In the genomic region with DNA sequence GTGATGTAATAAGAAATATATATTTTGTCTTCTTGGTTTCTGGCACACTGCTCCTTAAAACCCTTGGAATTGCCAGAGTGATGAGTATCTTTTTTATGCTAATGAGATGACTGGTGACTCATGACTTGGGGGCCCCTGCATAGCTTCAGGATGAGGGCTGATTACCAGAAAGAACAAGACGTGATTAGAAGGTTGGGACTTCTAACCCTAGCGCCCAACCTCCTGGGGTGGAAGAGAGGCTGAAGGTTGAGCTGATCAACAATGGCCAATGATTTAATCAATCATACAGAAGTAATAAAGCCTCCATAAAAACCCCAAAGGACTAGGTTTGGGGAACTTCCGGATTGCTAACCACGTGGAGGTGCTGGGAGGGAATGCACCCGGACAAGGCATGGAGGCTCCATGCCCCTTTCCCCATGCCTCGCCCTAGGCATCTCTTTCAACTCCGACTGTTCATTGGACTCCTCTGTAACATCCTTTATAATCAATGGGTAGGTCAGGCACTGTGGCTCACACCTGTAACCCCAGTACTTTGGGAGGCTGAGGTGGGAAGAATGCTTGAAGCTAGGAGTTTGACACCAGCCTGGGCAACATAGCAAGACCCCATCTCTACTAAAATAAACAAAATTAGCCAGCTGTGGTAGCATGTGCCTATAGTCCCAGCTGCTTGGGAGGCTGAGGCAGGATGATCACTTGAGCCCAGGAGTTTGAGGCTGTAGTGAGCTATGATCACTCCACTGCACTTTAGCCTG, we compare ENCODE assay signal across 15 cellular contexts.
DNase-seq lines count a peak whose midpoint lies in the region; ATAC-seq, FAIRE-seq and TF ChIP-seq lines count a peak whose summit lies in the region.
"Had no signal": no experiment of that assay in that cellular context is flagged by ENCODE, and none has a peak within 500 bp of the region (broad histone marks: within the 10 kb centered on the region; RNA-seq: fewer than 3 reads in every experiment).

No MANE protein-coding gene starts in this region.

- peak; percentile 69 for DNase-seq in H54 (ENCODE audit: insufficient read length, low spot score)
- DNase-seq in SW480 (ENCODE audit: low spot score): peak; percentile 67
- DNase-seq in fibroblast of mammary gland (ENCODE audit: low read depth): peak; percentile 87
- no peak for DNase-seq in NCI-H2171 treated with DMSO at 0.1 percent for 48 hours (lab: John Stamatoyannopoulos, UW)
- DNase-seq in naive thymus-derived CD4-positive, alpha-beta T cell: no peak
- no peak for DNase-seq in NCI-H526 (lab: John Stamatoyannopoulos, UW)
- DNase-seq in activated CD8-positive, alpha-beta T cell treated with anti-CD3 and anti-CD28 coated beads, Interleukin-2, amount 10 ng/mL, durations not matched to agents 7 days and 5 days: no peak
- DNase-seq: activated CD4-positive, alpha-beta memory T cell treated with anti-CD3 and anti-CD28 coated beads for 36 hours; DMS79 treated with DMSO at 0.1 percent for 48 hours; NCI-H146; stimulated activated naive CD4-positive, alpha-beta T cell treated with Interleukin-2 at 50 U/mL for 16 hours had no signal

- peaks cover 5% of the 10 kb centered on the region for H3K27me3 ChIP-seq in skeletal muscle satellite cell (ENCODE audit: control insufficient read depth, insufficient read depth, low read length)
- no peaks in the 10 kb centered on the region for H3K27me3 ChIP-seq in naive thymus-derived CD4-positive, alpha-beta T cell (ENCODE audit: control insufficient read depth in 2 of 2, insufficient read depth in 2 of 2, low read length in 2 of 2)

- intact Hi-C loops in naive thymus-derived CD4-positive, alpha-beta T cell (cut with micrococcal nuclease): no loop called here

- no peaks in the 10 kb centered on the region for H3K9me3 ChIP-seq in skeletal muscle satellite cell (replicated peaks; ENCODE audit: low read length)
- H3K9me3 ChIP-seq in naive thymus-derived CD4-positive, alpha-beta T cell (ENCODE audit: control insufficient read depth in 2 of 3, low read length in 3 of 3): no peaks in the 10 kb centered on the region

- H3K27ac ChIP-seq in naive thymus-derived CD4-positive, alpha-beta T cell (ENCODE audit: low read depth, low read length): no peak overlapping the region
- H3K27ac ChIP-seq: neural progenitor cell had no signal

- H3K4me2 ChIP-seq in skeletal muscle satellite cell (ENCODE audit: low read length): peak overlapping the region; percentile 24
- H3K4me2 ChIP-seq: neural progenitor cell had no signal

- peaks cover 28% of the 10 kb centered on the region for H3K4me1 ChIP-seq in skeletal muscle satellite cell (ENCODE audit: control insufficient read depth, insufficient read depth, low read length)
- no peaks in the 10 kb centered on the region for H3K4me1 ChIP-seq in naive thymus-derived CD4-positive, alpha-beta T cell (ENCODE audit: control insufficient read depth in 2 of 2, insufficient read depth in 2 of 2, low read length in 2 of 2)

- H3K9me3 Mint-ChIP-seq in naive thymus-derived CD4-positive, alpha-beta T cell: peaks cover 0 to 1% (median 0%) of the 10 kb centered on the region in 11 donors
- H3K9me3 Mint-ChIP-seq in activated CD8-positive, alpha-beta T cell treated with anti-CD3 and anti-CD28 coated beads, Interleukin-2, amount 10 ng/mL, durations not matched to agents 7 days and 5 days (ENCODE audit: insufficient read depth): no peaks in the 10 kb centered on the region
- H3K9me3 Mint-ChIP-seq: activated CD4-positive, alpha-beta memory T cell treated with anti-CD3 and anti-CD28 coated beads for 36 hours; activated naive CD4-positive, alpha-beta T cell treated with anti-CD3 and anti-CD28 coated beads, Interleukin-2, amount 50 U/mL, for 72 hours; neural progenitor cell had no signal

- H3K9ac ChIP-seq in skeletal muscle satellite cell (ENCODE audit: low read depth, low read length): no peak overlapping the region
- H3K9ac ChIP-seq: neural progenitor cell had no signal

- H3K36me3 Mint-ChIP-seq in naive thymus-derived CD4-positive, alpha-beta T cell: no peaks in the 10 kb centered on the region
- no peaks in the 10 kb centered on the region for H3K36me3 Mint-ChIP-seq in activated CD8-positive, alpha-beta T cell treated with anti-CD3 and anti-CD28 coated beads, Interleukin-2, amount 10 ng/mL, durations not matched to agents 7 days and 5 days (ENCODE audit: low read depth)
- H3K36me3 Mint-ChIP-seq: activated CD4-positive, alpha-beta memory T cell treated with anti-CD3 and anti-CD28 coated beads for 36 hours; activated naive CD4-positive, alpha-beta T cell treated with anti-CD3 and anti-CD28 coated beads, Interleukin-2, amount 50 U/mL, for 72 hours; neural progenitor cell had no signal

- no peak for TF ChIP-seq POLR2A in H54 (IDR thresholded peaks at IDR 0.05; ENCODE audit: low read depth, low read length)

- no peak for ATAC-seq in naive thymus-derived CD4-positive, alpha-beta T cell
- no peak for ATAC-seq in activated CD8-positive, alpha-beta T cell treated with anti-CD3 and anti-CD28 coated beads, Interleukin-2, amount 10 ng/mL, durations not matched to agents 7 days and 5 days
- ATAC-seq: activated naive CD4-positive, alpha-beta T cell treated with anti-CD3 and anti-CD28 coated beads, Interleukin-2, amount 50 U/mL, for 72 hours had no signal

- TF ChIP-seq CTCF in fibroblast of mammary gland (conservative IDR thresholded peaks at IDR 0.05; ENCODE audit: control insufficient read depth, insufficient read depth, low read depth, low read length): no peak

- H3K36me3 ChIP-seq in skeletal muscle satellite cell (ENCODE audit: insufficient read depth, low read length): no peaks in the 10 kb centered on the region
- H3K36me3 ChIP-seq in naive thymus-derived CD4-positive, alpha-beta T cell (ENCODE audit: control insufficient read depth in 2 of 3, insufficient read depth in 3 of 3, low read length in 3 of 3): no peaks in the 10 kb centered on the region
- H3K36me3 ChIP-seq: neural progenitor cell had no signal

- no peak overlapping the region for H3K4me3 Mint-ChIP-seq in naive thymus-derived CD4-positive, alpha-beta T cell
- no peak overlapping the region for H3K4me3 Mint-ChIP-seq in activated CD8-positive, alpha-beta T cell treated with anti-CD3 and anti-CD28 coated beads, Interleukin-2, amount 10 ng/mL, durations not matched to agents 7 days and 5 days
- H3K4me3 Mint-ChIP-seq: activated CD4-positive, alpha-beta memory T cell treated with anti-CD3 and anti-CD28 coated beads for 36 hours; neural progenitor cell had no signal

- peaks cover 0 to 27% (median 0%) of the 10 kb centered on the region in 5 donors for H3K27me3 Mint-ChIP-seq in naive thymus-derived CD4-positive, alpha-beta T cell
- peaks cover 4% of the 10 kb centered on the region for H3K27me3 Mint-ChIP-seq in activated CD8-positive, alpha-beta T cell treated with anti-CD3 and anti-CD28 coated beads, Interleukin-2, amount 10 ng/mL, durations not matched to agents 7 days and 5 days (ENCODE audit: low read depth)

- no peak overlapping the region for H3K4me3 ChIP-seq in fibroblast of mammary gland (ENCODE audit: control insufficient read depth, low read depth, low read length)
- H3K4me3 ChIP-seq in skeletal muscle satellite cell (ENCODE audit: low read length): no peak overlapping the region
- no peak overlapping the region for H3K4me3 ChIP-seq in naive thymus-derived CD4-positive, alpha-beta T cell (ENCODE audit: low read length)
- H3K4me3 ChIP-seq: neural progenitor cell had no signal

- POLR2A ChIA-PET in naive thymus-derived CD4-positive, alpha-beta T cell (lab: Charles Lee): interaction anchor here (0.6 kb wide), 1 partner anchor 1100 kb away, joined by 3 read pairs; no protein-coding TSS in a partner anchor
- POLR2A ChIA-PET in activated CD8-positive, alpha-beta T cell treated with anti-CD3 and anti-CD28 coated beads, Interleukin-2, amount 10 ng/mL, durations not matched to agents 7 days and 5 days (lab: Charles Lee): no interaction called here

- H3K4me1 Mint-ChIP-seq in naive thymus-derived CD4-positive, alpha-beta T cell: no peaks in the 10 kb centered on the region
- H3K4me1 Mint-ChIP-seq in activated CD8-positive, alpha-beta T cell treated with anti-CD3 and anti-CD28 coated beads, Interleukin-2, amount 10 ng/mL, durations not matched to agents 7 days and 5 days (ENCODE audit: low read depth): no peaks in the 10 kb centered on the region

- CTCF ChIA-PET in naive thymus-derived CD4-positive, alpha-beta T cell (lab: Charles Lee): interaction anchor here (0.7 kb wide), 1 partner anchor 82 kb away, joined by 3 read pairs; no protein-coding TSS in a partner anchor
- CTCF ChIA-PET in activated CD8-positive, alpha-beta T cell treated with anti-CD3 and anti-CD28 coated beads, Interleukin-2, amount 10 ng/mL, durations not matched to agents 7 days and 5 days (lab: Charles Lee): no interaction called here

- no peak overlapping the region for H3K27ac Mint-ChIP-seq in naive thymus-derived CD4-positive, alpha-beta T cell
- H3K27ac Mint-ChIP-seq in activated CD8-positive, alpha-beta T cell treated with anti-CD3 and anti-CD28 coated beads, Interleukin-2, amount 10 ng/mL, durations not matched to agents 7 days and 5 days: no peak overlapping the region
- H3K27ac Mint-ChIP-seq: activated CD4-positive, alpha-beta memory T cell treated with anti-CD3 and anti-CD28 coated beads for 36 hours; activated naive CD4-positive, alpha-beta T cell treated with anti-CD3 and anti-CD28 coated beads, Interleukin-2, amount 50 U/mL, for 72 hours had no signal

- FAIRE-seq in H54 (lab: Jason Lieb, UNC): no peak
- FAIRE-seq: islet of Langerhans had no signal

Comparison
In these comparisons a context has a peak if more than half of its experiments do, and no peak if none do; other contexts are left out.
1. DNase-seq: peak in H54 (single experiment), SW480 (single experiment) and fibroblast of mammary gland (single experiment); none in NCI-H2171 treated with DMSO at 0.1 percent for 48 hours (single experiment), naive thymus-derived CD4-positive, alpha-beta T cell (0 of 9), NCI-H526 (0 of 2) and activated CD8-positive, alpha-beta T cell treated with anti-CD3 and anti-CD28 coated beads, Interleukin-2, amount 10 ng/mL, durations not matched to agents 7 days and 5 days (single experiment).